Comparison of ENCODE assay signal across 1 cellular context in genomic region chr19:40718774-40719391, GRCh38.
TF ChIP-seq lines count a peak whose summit lies in the region.

No MANE protein-coding gene starts in this region.

TF ChIP-seq in HepG2, 621 proteins besides CTCF, POLR2A, EP300 and RAD21 (continued from another document and continues in another):
- 0 out of 2 replicates have a peak, but pooled peaks have one; percentile 72 for TF ChIP-seq PCBP1 (IDR thresholded peaks at IDR 0.05; ENCODE audit: borderline replicate concordance, low read depth, low read length)
- peak; percentile 96 for TF ChIP-seq SPEN (CRISPR knock-in tag; IDR thresholded peaks at IDR 0.05; ENCODE audit: low read depth)
- TF ChIP-seq ZNF18 (CRISPR knock-in tag; IDR thresholded peaks at IDR 0.05; ENCODE audit: insufficient replicate concordance) = no peak
- TF ChIP-seq GLI4 (CRISPR knock-in tag; IDR thresholded peaks at IDR 0.05; ENCODE audit: borderline replicate concordance) = 0 out of 2 replicates have a peak, but pooled peaks have one; percentile 47
- TF ChIP-seq MAFK (conservative IDR thresholded peaks at IDR 0.05 in 1 of 2, IDR thresholded peaks at IDR 0.05 in 1 of 2; ENCODE audit: low read length in 2 of 2) = no peak
- peak; percentile 16; the same call in 1 of the 2 replicates for TF ChIP-seq GTF2F1 (IDR thresholded peaks at IDR 0.05; ENCODE audit: low read length)
- TF ChIP-seq ZNF816 (CRISPR knock-in tag; IDR thresholded peaks at IDR 0.05; ENCODE audit: borderline replicate concordance) = no peak
- no peak for TF ChIP-seq DPF2 (CRISPR knock-in tag; IDR thresholded peaks at IDR 0.05; ENCODE audit: borderline replicate concordance, low read depth)
- no peak for TF ChIP-seq ZNF557 (CRISPR knock-in tag; IDR thresholded peaks at IDR 0.05)
- TF ChIP-seq SETDB1 (CRISPR knock-in tag; IDR thresholded peaks at IDR 0.05; ENCODE audit: borderline replicate concordance) = no peak
- 0 out of 2 replicates have a peak, but pooled peaks have one; percentile 58 for TF ChIP-seq ZNF839 (CRISPR knock-in tag; IDR thresholded peaks at IDR 0.05; ENCODE audit: borderline replicate concordance)
- TF ChIP-seq SNAPC5 (CRISPR knock-in tag; IDR thresholded peaks at IDR 0.05; ENCODE audit: borderline replicate concordance) = no peak
- peak; percentile 12; the same call in 1 of the 2 replicates for TF ChIP-seq HMG20A (CRISPR knock-in tag; IDR thresholded peaks at IDR 0.05; ENCODE audit: borderline replicate concordance)
- TF ChIP-seq ZFX (CRISPR knock-in tag; IDR thresholded peaks at IDR 0.05; ENCODE audit: low read depth) = peak; percentile 82
- no peak for TF ChIP-seq NPAS2 (CRISPR knock-in tag; IDR thresholded peaks at IDR 0.05; ENCODE audit: borderline replicate concordance)
- TF ChIP-seq AGO2 (optimal IDR thresholded peaks at IDR 0.05; ENCODE audit: low read depth, low read length) = peak; percentile 56
- TF ChIP-seq ZBTB44 (CRISPR knock-in tag; IDR thresholded peaks at IDR 0.05) = no peak
- peak; percentile 69; the same call in 1 of the 2 replicates for TF ChIP-seq MXD1 (CRISPR knock-in tag; IDR thresholded peaks at IDR 0.05)
- TF ChIP-seq DMTF1 (CRISPR knock-in tag; IDR thresholded peaks at IDR 0.05) = no peak
- TF ChIP-seq TBX3 (IDR thresholded peaks at IDR 0.05; ENCODE audit: borderline replicate concordance) = peak; percentile 46; the same call in 1 of the 2 replicates
- peak; percentile 95 for TF ChIP-seq HNF4A (CRISPR knock-in tag; IDR thresholded peaks at IDR 0.05)
- peak; percentile 96 for TF ChIP-seq ARNTL (CRISPR knock-in tag; IDR thresholded peaks at IDR 0.05)
- peak; percentile 94 for TF ChIP-seq SP5 (CRISPR knock-in tag; IDR thresholded peaks at IDR 0.05; ENCODE audit: borderline replicate concordance, low read depth)
- TF ChIP-seq, protein P1, sequence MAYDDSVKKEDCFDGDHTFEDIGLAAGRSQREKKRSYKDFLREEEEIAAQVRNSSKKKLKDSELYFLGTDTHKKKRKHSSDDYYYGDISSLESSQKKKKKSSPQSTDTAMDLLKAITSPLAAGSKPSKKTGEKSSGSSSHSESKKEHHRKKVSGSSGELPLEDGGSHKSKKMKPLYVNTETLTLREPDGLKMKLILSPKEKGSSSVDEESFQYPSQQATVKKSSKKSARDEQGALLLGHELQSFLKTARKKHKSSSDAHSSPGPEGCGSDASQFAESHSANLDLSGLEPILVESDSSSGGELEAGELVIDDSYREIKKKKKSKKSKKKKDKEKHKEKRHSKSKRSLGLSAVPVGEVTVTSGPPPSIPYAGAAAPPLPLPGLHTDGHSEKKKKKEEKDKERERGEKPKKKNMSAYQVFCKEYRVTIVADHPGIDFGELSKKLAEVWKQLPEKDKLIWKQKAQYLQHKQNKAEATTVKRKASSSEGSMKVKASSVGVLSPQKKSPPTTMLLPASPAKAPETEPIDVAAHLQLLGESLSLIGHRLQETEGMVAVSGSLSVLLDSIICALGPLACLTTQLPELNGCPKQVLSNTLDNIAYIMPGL (CRISPR knock-in tag; IDR thresholded peaks at IDR 0.05; ENCODE audit: borderline replicate concordance in 1 of 2, low read depth in 1 of 2) = peak in 1 of 2 experiments; percentile 59; a peak in 1 of 4 replicates
- no peak for TF ChIP-seq CENPX (CRISPR knock-in tag; IDR thresholded peaks at IDR 0.05)
- peak; percentile 46; the same call in 1 of the 2 replicates for TF ChIP-seq KDM5B (CRISPR knock-in tag; IDR thresholded peaks at IDR 0.05; ENCODE audit: borderline replicate concordance)
- TF ChIP-seq, protein P2, sequence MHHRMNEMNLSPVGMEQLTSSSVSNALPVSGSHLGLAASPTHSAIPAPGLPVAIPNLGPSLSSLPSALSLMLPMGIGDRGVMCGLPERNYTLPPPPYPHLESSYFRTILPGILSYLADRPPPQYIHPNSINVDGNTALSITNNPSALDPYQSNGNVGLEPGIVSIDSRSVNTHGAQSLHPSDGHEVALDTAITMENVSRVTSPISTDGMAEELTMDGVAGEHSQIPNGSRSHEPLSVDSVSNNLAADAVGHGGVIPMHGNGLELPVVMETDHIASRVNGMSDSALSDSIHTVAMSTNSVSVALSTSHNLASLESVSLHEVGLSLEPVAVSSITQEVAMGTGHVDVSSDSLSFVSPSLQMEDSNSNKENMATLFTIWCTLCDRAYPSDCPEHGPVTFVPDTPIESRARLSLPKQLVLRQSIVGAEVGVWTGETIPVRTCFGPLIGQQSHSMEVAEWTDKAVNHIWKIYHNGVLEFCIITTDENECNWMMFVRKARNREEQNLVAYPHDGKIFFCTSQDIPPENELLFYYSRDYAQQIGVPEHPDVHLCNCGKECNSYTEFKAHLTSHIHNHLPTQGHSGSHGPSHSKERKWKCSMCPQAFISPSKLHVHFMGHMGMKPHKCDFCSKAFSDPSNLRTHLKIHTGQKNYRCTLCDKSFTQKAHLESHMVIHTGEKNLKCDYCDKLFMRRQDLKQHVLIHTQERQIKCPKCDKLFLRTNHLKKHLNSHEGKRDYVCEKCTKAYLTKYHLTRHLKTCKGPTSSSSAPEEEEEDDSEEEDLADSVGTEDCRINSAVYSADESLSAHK (CRISPR knock-in tag; IDR thresholded peaks at IDR 0.05; ENCODE audit: borderline replicate concordance) = no peak
- no peak for TF ChIP-seq RFX3 (CRISPR knock-in tag; IDR thresholded peaks at IDR 0.05)
- no peak for TF ChIP-seq ZNF674 (CRISPR knock-in tag; IDR thresholded peaks at IDR 0.05; ENCODE audit: low read depth)
- TF ChIP-seq ZNF30 (CRISPR knock-in tag; IDR thresholded peaks at IDR 0.05) = no peak
- no peak for TF ChIP-seq JARID2 (CRISPR knock-in tag; IDR thresholded peaks at IDR 0.05; ENCODE audit: insufficient replicate concordance)
- no peak for TF ChIP-seq LCORL (IDR thresholded peaks at IDR 0.05)
- peak; percentile 86 for TF ChIP-seq LCORL (CRISPR knock-in tag; IDR thresholded peaks at IDR 0.05)
- TF ChIP-seq ZNF597 (CRISPR knock-in tag; IDR thresholded peaks at IDR 0.05) = no peak
- peak; percentile 77; the same call in 1 of the 2 replicates for TF ChIP-seq KLF12 (CRISPR knock-in tag; IDR thresholded peaks at IDR 0.05; ENCODE audit: borderline replicate concordance)
- no peak for TF ChIP-seq SSRP1 (CRISPR knock-in tag; IDR thresholded peaks at IDR 0.05)
- TF ChIP-seq TARDBP (CRISPR knock-in tag; IDR thresholded peaks at IDR 0.05) = 0 out of 2 replicates have a peak, but pooled peaks have one; percentile 18
- TF ChIP-seq RARA (CRISPR knock-in tag; IDR thresholded peaks at IDR 0.05) = peak; percentile 59
- peak; percentile 72 for TF ChIP-seq ZIK1 (CRISPR knock-in tag; IDR thresholded peaks at IDR 0.05; ENCODE audit: borderline replicate concordance, low read depth)
- TF ChIP-seq ZZZ3 (CRISPR knock-in tag; IDR thresholded peaks at IDR 0.05; ENCODE audit: borderline replicate concordance) = peak; percentile 68; the same call in 1 of the 2 replicates
- peak; percentile 61 for TF ChIP-seq ASH2L (IDR thresholded peaks at IDR 0.05; ENCODE audit: insufficient read length, low read depth, low read length)
- peak; percentile 12; the same call in 1 of the 2 replicates for TF ChIP-seq ZNF281 (CRISPR knock-in tag; IDR thresholded peaks at IDR 0.05; ENCODE audit: borderline replicate concordance)
- TF ChIP-seq DNMT3B (CRISPR knock-in tag; conservative IDR thresholded peaks at IDR 0.05) = no peak
- peak; percentile 11; the same call in 1 of the 2 replicates for TF ChIP-seq NFYB (CRISPR knock-in tag; IDR thresholded peaks at IDR 0.05)
- TF ChIP-seq HNRNPL (IDR thresholded peaks at IDR 0.05; ENCODE audit: low read depth, low read length) = peak; percentile 91
- no peak for TF ChIP-seq GABPA (IDR thresholded peaks at IDR 0.05; ENCODE audit: low read depth, low read length)
- TF ChIP-seq GABPA (CRISPR knock-in tag; IDR thresholded peaks at IDR 0.05; ENCODE audit: low read depth) = 0 out of 2 replicates have a peak, but pooled peaks have one; percentile 10
- 0 out of 2 replicates have a peak, but pooled peaks have one; percentile 28 for TF ChIP-seq ZNF44 (CRISPR knock-in tag; IDR thresholded peaks at IDR 0.05)
- no peak for TF ChIP-seq SMAD1 (CRISPR knock-in tag; IDR thresholded peaks at IDR 0.05; ENCODE audit: borderline replicate concordance, low read depth)
- TF ChIP-seq PITX1 (CRISPR knock-in tag; IDR thresholded peaks at IDR 0.05) = peak; percentile 59; the same call in 1 of the 2 replicates
- TF ChIP-seq, protein P3, sequence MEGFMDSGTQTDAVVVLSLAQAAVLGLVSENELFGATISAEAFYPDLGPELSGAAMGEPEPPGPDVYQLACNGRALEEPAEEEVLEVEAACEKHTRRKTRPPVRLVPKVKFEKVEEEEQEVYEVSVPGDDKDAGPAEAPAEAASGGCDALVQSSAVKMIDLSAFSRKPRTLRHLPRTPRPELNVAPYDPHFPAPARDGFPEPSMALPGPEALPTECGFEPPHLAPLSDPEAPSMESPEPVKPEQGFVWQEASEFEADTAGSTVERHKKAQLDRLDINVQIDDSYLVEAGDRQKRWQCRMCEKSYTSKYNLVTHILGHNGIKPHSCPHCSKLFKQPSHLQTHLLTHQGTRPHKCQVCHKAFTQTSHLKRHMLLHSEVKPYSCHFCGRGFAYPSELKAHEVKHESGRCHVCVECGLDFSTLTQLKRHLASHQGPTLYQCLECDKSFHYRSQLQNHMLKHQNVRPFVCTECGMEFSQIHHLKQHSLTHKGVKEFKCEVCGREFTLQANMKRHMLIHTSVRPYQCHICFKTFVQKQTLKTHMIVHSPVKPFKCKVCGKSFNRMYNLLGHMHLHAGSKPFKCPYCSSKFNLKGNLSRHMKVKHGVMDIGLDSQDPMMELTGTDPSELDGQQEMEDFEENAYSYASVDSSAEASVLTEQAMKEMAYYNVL (CRISPR knock-in tag; IDR thresholded peaks at IDR 0.05; ENCODE audit: borderline replicate concordance) = no peak; the same call in 1 of the 2 replicates
